Comparison of ENCODE assay signal across 22 cellular contexts in the genomic region with DNA sequence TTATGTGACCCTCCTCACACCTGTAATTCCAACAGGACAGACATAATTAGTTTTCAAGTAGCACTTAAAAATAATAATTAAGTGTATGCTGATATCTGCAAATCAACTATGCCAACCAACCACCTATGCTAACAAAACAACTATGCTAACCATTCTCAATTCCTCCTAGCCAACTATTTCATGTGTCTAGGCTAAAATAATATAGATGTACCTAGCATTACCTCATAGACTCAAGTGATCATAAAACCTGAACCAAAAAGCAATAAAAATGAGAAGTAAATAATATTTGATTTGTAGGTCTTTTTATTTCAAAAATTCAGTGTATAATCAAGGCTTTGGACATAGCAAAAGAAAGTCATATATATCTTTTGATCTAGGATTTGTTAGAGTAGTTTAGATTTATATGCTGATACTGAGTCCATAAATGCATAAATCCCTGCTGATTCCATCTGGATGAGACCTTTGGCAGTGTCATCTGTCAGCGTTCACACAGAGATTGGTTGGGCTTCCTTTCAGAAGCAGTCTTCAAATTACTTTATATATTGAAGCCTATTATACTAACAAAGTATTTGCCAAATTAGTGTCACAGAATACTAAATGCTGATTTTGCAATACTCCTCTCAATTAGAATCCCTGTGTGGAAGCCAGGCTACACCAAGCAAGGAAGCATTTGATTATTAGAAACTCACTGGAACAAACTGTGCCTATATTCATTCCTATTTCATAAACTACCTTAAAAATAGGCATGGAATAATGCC.
DNase-seq lines count a peak whose midpoint lies in the region; ATAC-seq and TF ChIP-seq lines count a peak whose summit lies in the region.
"Had no signal": no experiment of that assay in that cellular context is flagged by ENCODE, and none has a peak within 500 bp of the region (broad histone marks: within the 10 kb centered on the region; RNA-seq: fewer than 3 reads in every experiment).

No MANE protein-coding gene starts in this region.

- H3K4me1 Mint-ChIP-seq in nephron progenitor cell, result no peaks in the 10 kb centered on the region

- no peak overlapping the region for H3K4me3 Mint-ChIP-seq in nephron progenitor cell

- no peak overlapping the region for H3K4me3 ChIP-seq in HEK293 (ENCODE audit: low read depth, low read length)
- H3K4me3 ChIP-seq: PC-9, SJCRH30 had no signal

- H3K9me3 ChIP-seq in HEK293 (ENCODE audit: control insufficient read depth, insufficient read depth, low read depth, low read length), result no peaks in the 10 kb centered on the region
- H3K9me3 ChIP-seq: BE2C, SJCRH30 had no signal

- no peaks in the 10 kb centered on the region for H3K36me3 Mint-ChIP-seq in nephron progenitor cell (ENCODE audit: low read depth)

- no peak overlapping the region for H3K27ac Mint-ChIP-seq in nephron progenitor cell

- no peak overlapping the region for H3K27ac ChIP-seq in HEK293 (ENCODE audit: extremely low read depth, low read depth, low read length)
- H3K27ac ChIP-seq: PC-9, SJCRH30 had no signal

- intact Hi-C loops in left colon (cut with DNase I, micrococcal nuclease), result no loop called here

- H3K4me1 ChIP-seq in HEK293 (ENCODE audit: control insufficient read depth, insufficient read depth, low read length), result 0 out of 2 replicates have a peak, but pooled peaks cover 9% of the 10 kb centered on the region
- H3K4me1 ChIP-seq: BE2C, SJCRH30 had no signal

- no peaks in the 10 kb centered on the region for H3K36me3 ChIP-seq in HEK293 (ENCODE audit: control insufficient read depth in 2 of 2, insufficient read depth in 1 of 2, low read length in 2 of 2)
- H3K36me3 ChIP-seq: BE2C, SJCRH30 had no signal

- no peaks in the 10 kb centered on the region for H3K27me3 Mint-ChIP-seq in nephron progenitor cell (ENCODE audit: low read depth, poor library complexity)

- TF ChIP-seq CTCF in HEK293 (tag by site-specific recombination; IDR thresholded peaks at IDR 0.05), result no peak
- no peak for TF ChIP-seq CTCF in nephron progenitor cell (IDR thresholded peaks at IDR 0.05)

- CTCF ChIA-PET in HEK293 (lab: Yijun Ruan, JAX), result no interaction called here

- peak; percentile 51 for DNase-seq in NCI-H748 (lab: John Stamatoyannopoulos, UW; ENCODE audit: unreplicated experiment)
- DNase-seq in NCI-H748 treated with DMSO at 0.1 percent for 48 hours (lab: John Stamatoyannopoulos, UW), result no peak
- peak; percentile 62 for DNase-seq in NCI-H1417 treated with DMSO at 0.1 percent for 48 hours (lab: John Stamatoyannopoulos, UW)
- DNase-seq in left colon, result no peak
- DNase-seq in nephron progenitor cell, result no peak
- DNase-seq in stimulated activated CD4-positive, alpha-beta T cell treated with anti-CD3 and anti-CD28 coated beads, Interleukin-4, amount 100 ng/mL, for 24 hours, result no peak
- DNase-seq: ACHN; BE2C; Calu3; DND-41; KBM-7; MM.1S; NCI-H1048; NCI-H1694 treated with DMSO at 0.1 percent for 48 hours; NCI-H2081; NCI-H526 treated with DMSO at 0.1 percent for 48 hours; NK-92 treated with Interleukin-12 subunit alpha and Interleukin-12 subunit beta, amount 100 ng/mL, for 24 hours; PC-9; SJCRH30; T-helper 2 cell had no signal

- ATAC-seq in left colon, result peak; percentile 49
- ATAC-seq: Right ventricle myocardium inferior had no signal

- POLR2A ChIA-PET in HEK293 (lab: Yijun Ruan, JAX), result no interaction called here

- peaks cover 4% of the 10 kb centered on the region for H3K9me3 Mint-ChIP-seq in nephron progenitor cell

TF ChIP-seq in HEK293, 187 proteins besides CTCF, POLR2A, EP300 and RAD21:
- TF ChIP-seq OSR2 (tag by site-specific recombination; IDR thresholded peaks at IDR 0.05) (peak; percentile 45; the same call in 1 of the 2 replicates), ZSCAN16 (tag by site-specific recombination; IDR thresholded peaks at IDR 0.05) (no peak), ZNF555 (tag by site-specific recombination; conservative IDR thresholded peaks at IDR 0.05) (no peak), SCRT2 (tag by site-specific recombination; IDR thresholded peaks at IDR 0.05) (0 out of 2 replicates have a peak, but pooled peaks have one; percentile 2), ZNF843 (tag by site-specific recombination; IDR thresholded peaks at IDR 0.05) (0 out of 2 replicates have a peak, but pooled peaks have one; percentile 33)
- TF ChIP-seq, protein P1, sequence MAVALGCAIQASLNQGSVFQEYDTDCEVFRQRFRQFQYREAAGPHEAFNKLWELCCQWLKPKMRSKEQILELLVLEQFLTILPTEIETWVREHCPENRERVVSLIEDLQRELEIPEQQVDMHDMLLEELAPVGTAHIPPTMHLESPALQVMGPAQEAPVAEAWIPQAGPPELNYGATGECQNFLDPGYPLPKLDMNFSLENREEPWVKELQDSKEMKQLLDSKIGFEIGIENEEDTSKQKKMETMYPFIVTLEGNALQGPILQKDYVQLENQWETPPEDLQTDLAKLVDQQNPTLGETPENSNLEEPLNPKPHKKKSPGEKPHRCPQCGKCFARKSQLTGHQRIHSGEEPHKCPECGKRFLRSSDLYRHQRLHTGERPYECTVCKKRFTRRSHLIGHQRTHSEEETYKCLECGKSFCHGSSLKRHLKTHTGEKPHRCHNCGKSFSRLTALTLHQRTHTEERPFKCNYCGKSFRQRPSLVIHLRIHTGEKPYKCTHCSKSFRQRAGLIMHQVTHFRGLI (tag by site-specific recombination; IDR thresholded peaks at IDR 0.05), result peak; percentile 89

Comparison
In these comparisons a context has a peak if more than half of its experiments do, and no peak if none do; other contexts are left out.
1. DNase-seq: peak in NCI-H748 (single experiment) and NCI-H1417 treated with DMSO at 0.1 percent for 48 hours (single experiment); none in NCI-H748 treated with DMSO at 0.1 percent for 48 hours (single experiment), left colon (0 of 2), nephron progenitor cell (single experiment) and stimulated activated CD4-positive, alpha-beta T cell treated with anti-CD3 and anti-CD28 coated beads, Interleukin-4, amount 100 ng/mL, for 24 hours (single experiment).